ENCODE assay signal across 8 cellular contexts in the genomic region with DNA sequence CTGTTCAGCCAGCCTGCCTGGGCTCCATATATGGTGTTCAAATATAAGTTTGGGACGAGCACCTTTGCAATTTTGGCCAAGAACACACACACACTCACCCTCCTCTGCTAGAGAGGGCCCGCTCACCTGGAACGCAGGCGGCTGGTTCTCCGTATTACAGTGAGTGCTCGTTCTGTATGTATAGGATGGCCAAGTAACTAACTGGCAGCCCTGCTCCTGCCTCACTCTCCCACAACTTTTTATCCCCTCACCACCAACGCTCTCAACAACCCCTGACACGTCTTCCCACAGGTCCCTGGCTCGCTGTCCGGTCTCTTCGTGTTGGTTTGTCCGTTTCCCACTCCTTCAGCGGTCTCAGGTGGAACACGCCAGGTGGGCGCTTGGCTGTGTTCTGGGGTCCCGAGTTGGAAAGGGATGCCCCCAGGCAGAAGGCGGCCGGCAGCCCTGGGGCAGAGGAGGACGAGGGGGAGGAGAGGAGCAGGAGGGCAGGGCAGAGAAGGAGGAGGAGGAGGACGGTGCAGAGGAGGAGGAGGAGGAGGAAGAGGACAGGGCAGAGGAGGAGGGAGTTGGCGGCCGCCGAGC. TPM values are rescaled to one million over a fixed set of nuclear protein-coding genes. Genes with fewer than 3 reads are reported as not detected.
DNase-seq lines count a peak whose midpoint lies in the region; ATAC-seq and TF ChIP-seq lines count a peak whose summit lies in the region.

No MANE protein-coding gene starts in this region.

- peak overlapping the region; percentile 87 for H2AFZ ChIP-seq in KMS-11 (ENCODE audit: low read depth)

- TF ChIP-seq CTCF in AG09309 (IDR thresholded peaks at IDR 0.05; ENCODE audit: control insufficient read depth, insufficient read depth, low read depth, low read length, missing control alignments) (no peak), KMS-11 (conservative IDR thresholded peaks at IDR 0.05; ENCODE audit: low read depth, low read length) (no peak), dorsolateral prefrontal cortex (IDR thresholded peaks at IDR 0.05 in 54 of 56, conservative IDR thresholded peaks at IDR 0.05 in 2 of 56; ENCODE audit: low read depth in 1 of 56, partially characterized antibody in 56 of 56) (no peak)

- H3K9me3 Mint-ChIP-seq in naive B cell, result no peaks in the 10 kb centered on the region

- peaks cover 10% of the 10 kb centered on the region for H3K4me1 ChIP-seq in KMS-11 (ENCODE audit: low read depth, poor library complexity, severe bottlenecking)

- peaks cover 40 to 45% (median 41%) of the 10 kb centered on the region in 3 donors for H3K27me3 Mint-ChIP-seq in naive B cell

- H3K27me3 ChIP-seq in KMS-11 (ENCODE audit: insufficient read depth, low read depth), result no peaks in the 10 kb centered on the region; the same call in 1 of the 2 replicates
- no peaks in the 10 kb centered on the region for H3K27me3 ChIP-seq in dorsolateral prefrontal cortex

- ATAC-seq in naive B cell (ENCODE audit: low read depth in 2 of 2) (peak; percentile 31 to 33), HG03159 (IDR thresholded peaks at IDR 0.05; ENCODE audit: unreplicated experiment) (no peak)

- peak overlapping the region; percentile 93; the same call in 1 of the 2 replicates for H3K4me2 ChIP-seq in KMS-11

- no peak overlapping the region for H3K27ac ChIP-seq in KMS-11
- H3K27ac ChIP-seq in dorsolateral prefrontal cortex, result peak overlapping the region in 34 of 59 donors; percentile 4 to 87 (median 76)

- H3K9ac ChIP-seq in KMS-11, result no peak overlapping the region

- H3K4me3 ChIP-seq in AG09309 (ENCODE audit: control insufficient read depth, low read depth, low read length) (peak overlapping the region; percentile 99), KMS-11 (IDR thresholded peaks at IDR 0.05; ENCODE audit: insufficient read depth, low read depth, low read length) (no peak overlapping the region), dorsolateral prefrontal cortex (peak overlapping the region; percentile 61 to 93 (median 81))

- no peak for DNase-seq in AG09309 (ENCODE audit: low read depth)
- DNase-seq in dorsolateral prefrontal cortex, result no peak
- DNase-seq in naive B cell, result no peak
- DNase-seq in inferior parietal cortex (ENCODE audit: extremely low spot score), result no peak
- DNase-seq in COR-L47 (lab: John Stamatoyannopoulos, UW), result no peak
- DNase-seq in activated gamma-delta T cell treated with Interleukin-2 at 50 U/mL for 16 hours, result no peak

- peak overlapping the region in 2 of 6 donors; percentile 10 to 61 for H3K27ac Mint-ChIP-seq in naive B cell

- no peaks in the 10 kb centered on the region for H3K79me2 ChIP-seq in KMS-11 (ENCODE audit: insufficient read depth, low read depth)

- H4K20me1 ChIP-seq in KMS-11 (ENCODE audit: insufficient read depth), result no peaks in the 10 kb centered on the region

- peak overlapping the region; percentile 66 to 91 (median 84) for H3K4me3 Mint-ChIP-seq in naive B cell

- no peaks in the 10 kb centered on the region for H3K36me3 ChIP-seq in KMS-11 (ENCODE audit: insufficient read depth)

- H3K36me3 Mint-ChIP-seq in naive B cell, result no peaks in the 10 kb centered on the region

- intact Hi-C loops in dorsolateral prefrontal cortex (cut with DNase I), result loop anchor here in 1 of 2 donors (10.0 kb wide), 1 partner anchor 113 kb away; a partner anchor contains a TSS

- H3K4me1 Mint-ChIP-seq in naive B cell, result peaks cover 12 to 15% (median 15%) of the 10 kb centered on the region in 3 donors

RNA-seq across cellular contexts. Expression of a gene that starts 0.4 kb away (rescaled TPM):
- total RNA-seq in dorsolateral prefrontal cortex, result 10 to 100 TPM in 119 of 120 experiments, 1 to 10 TPM in 1; 9.5 to 45.8 (median 20.7) TPM
- polyA plus RNA-seq in naive B cell (ENCODE audit: low read depth in 6 of 6), result 1 to 10 TPM in 1 of 6 donors, under 1 TPM in 4, not detected in 1; 0.23 to 1.2 (median 0.47) TPM
